ENCODE assay signal across 19 cellular contexts in the genomic region with DNA sequence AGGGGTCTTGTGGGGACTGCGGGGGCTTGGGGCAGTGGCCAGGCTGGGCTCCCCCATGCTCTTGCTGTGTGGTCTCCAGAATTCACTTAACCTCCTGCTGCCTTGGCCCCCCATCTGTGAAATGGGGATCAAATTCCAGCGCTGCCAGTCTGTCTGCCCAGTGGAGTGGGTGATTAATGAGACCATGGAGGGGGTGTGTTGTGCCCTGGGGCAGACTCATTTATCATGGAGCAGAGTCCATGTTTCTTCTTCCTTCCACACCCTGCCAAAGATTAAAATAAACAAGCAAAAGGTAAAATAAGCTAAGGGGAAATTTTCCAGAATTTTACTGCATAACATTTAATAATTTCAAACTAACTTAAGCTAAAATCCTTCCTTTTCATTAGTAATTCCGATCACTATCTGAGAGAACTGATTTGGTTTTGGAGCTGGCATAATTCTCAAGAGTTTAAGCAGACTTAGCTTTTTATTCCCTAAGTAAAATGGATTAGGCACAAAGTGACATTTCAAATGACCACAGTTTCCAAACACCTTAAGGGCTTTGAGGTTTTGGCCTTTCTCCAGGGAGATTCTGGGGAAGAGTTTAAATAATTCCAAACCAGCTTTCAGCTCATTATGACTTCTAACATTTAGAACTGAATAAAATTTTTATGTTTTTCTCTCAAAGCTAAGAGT.
"Had no signal": no experiment of that assay in that cellular context is flagged by ENCODE, and none has a peak within 500 bp of the region (broad histone marks: within the 10 kb centered on the region; RNA-seq: fewer than 3 reads in every experiment).

No MANE protein-coding gene starts in this region.

- H3K4me1 Mint-ChIP-seq: activated naive CD8-positive, alpha-beta T cell treated with anti-CD3 and anti-CD28 coated beads, Interleukin-2, amount 10 ng/mL, durations not matched to agents 7 days and 5 days; naive thymus-derived CD8-positive, alpha-beta T cell had no signal

- ATAC-seq: activated T-cell treated with anti-CD3 and anti-CD28 coated beads, Interleukin-2, amount 50 U/mL, for 72 hours; mucosa of descending colon; naive thymus-derived CD8-positive, alpha-beta T cell; psoas muscle; upper lobe of right lung had no signal

- H3K36me3 Mint-ChIP-seq: activated naive CD8-positive, alpha-beta T cell treated with anti-CD3 and anti-CD28 coated beads, Interleukin-2, amount 10 ng/mL, durations not matched to agents 7 days and 5 days; naive thymus-derived CD8-positive, alpha-beta T cell had no signal

- H3K4me3 Mint-ChIP-seq: activated naive CD8-positive, alpha-beta T cell treated with anti-CD3 and anti-CD28 coated beads, Interleukin-2, amount 10 ng/mL, durations not matched to agents 7 days and 5 days; activated T-cell treated with anti-CD3 and anti-CD28 coated beads, Interleukin-2, amount 50 U/mL, for 72 hours; naive thymus-derived CD8-positive, alpha-beta T cell had no signal

- H3K27me3 Mint-ChIP-seq: activated naive CD8-positive, alpha-beta T cell treated with anti-CD3 and anti-CD28 coated beads, Interleukin-2, amount 10 ng/mL, durations not matched to agents 7 days and 5 days had no signal

- H3K4me3 ChIP-seq: mucosa of descending colon, psoas muscle, sigmoid colon, suprapubic skin, upper lobe of right lung had no signal

- FAIRE-seq: astrocyte had no signal

- H3K27ac ChIP-seq: epithelial cell of prostate, psoas muscle, sigmoid colon, suprapubic skin, upper lobe of right lung had no signal

- H3K27ac Mint-ChIP-seq: activated naive CD8-positive, alpha-beta T cell treated with anti-CD3 and anti-CD28 coated beads, Interleukin-2, amount 10 ng/mL, durations not matched to agents 7 days and 5 days; activated T-cell treated with anti-CD3 and anti-CD28 coated beads, Interleukin-2, amount 50 U/mL, for 72 hours; naive thymus-derived CD8-positive, alpha-beta T cell had no signal

- H3K9me3 Mint-ChIP-seq: activated naive CD8-positive, alpha-beta T cell treated with anti-CD3 and anti-CD28 coated beads, Interleukin-2, amount 10 ng/mL, durations not matched to agents 7 days and 5 days; activated T-cell treated with anti-CD3 and anti-CD28 coated beads, Interleukin-2, amount 50 U/mL, for 72 hours; naive thymus-derived CD8-positive, alpha-beta T cell had no signal

- H3K9me3 ChIP-seq: mucosa of descending colon, psoas muscle, sigmoid colon, suprapubic skin, upper lobe of right lung had no signal

- DNase-seq: activated CD4-positive, alpha-beta T cell treated with anti-CD3 and anti-CD28 coated beads for 1 hour; activated CD4-positive, alpha-beta T cell treated with anti-CD3 and anti-CD28 coated beads, Interleukin-2, amount 50 U/mL, for 48 hours; activated gamma-delta T cell treated with Interleukin-2 at 50 U/mL for 16 hours; activated naive CD8-positive, alpha-beta T cell treated with anti-CD3 and anti-CD28 coated beads, Interleukin-2, amount 10 ng/mL, durations not matched to agents 7 days and 5 days; activated T-cell treated with anti-CD3 and anti-CD28 coated beads, Interleukin-2, amount 50 U/mL, for 72 hours; caudate nucleus; cortex of kidney; effector memory CD4-positive, alpha-beta T cell; mucosa of descending colon; naive thymus-derived CD8-positive, alpha-beta T cell; nucleus accumbens; psoas muscle; sigmoid colon; stimulated activated CD4-positive, alpha-beta T cell treated with anti-CD3 and anti-CD28 coated beads, Interleukin-2, amount 100 ng/mL, for 48 hours; stimulated activated naive CD4-positive, alpha-beta T cell treated with Interleukin-2 at 50 U/mL for 16 hours; upper lobe of right lung had no signal

- H3K4me1 ChIP-seq: psoas muscle, upper lobe of right lung had no signal
